12 cellular contexts compared by ENCODE assay signal in the genomic region with DNA sequence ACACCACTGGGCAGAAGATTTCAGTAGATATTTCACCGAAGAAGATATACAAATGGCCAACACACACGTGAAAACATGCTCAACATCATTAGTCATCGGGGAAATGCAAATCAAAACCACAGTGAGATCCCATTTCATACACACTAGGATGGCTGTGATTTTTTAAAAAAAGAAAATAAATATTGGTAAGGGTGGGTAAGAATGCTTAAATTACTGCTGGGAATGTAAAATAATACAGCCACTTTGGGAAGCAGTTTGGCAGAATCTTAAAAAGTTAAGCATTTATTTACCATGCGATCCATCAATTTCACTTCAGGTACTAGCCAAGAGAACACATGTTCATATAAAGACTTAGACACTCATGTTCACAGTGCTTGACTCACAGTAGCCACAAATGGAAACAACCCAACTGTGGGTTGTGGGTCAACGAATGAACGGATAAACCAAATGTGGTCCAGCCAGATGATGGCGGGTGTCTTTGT. TPM values are rescaled to one million over a fixed set of nuclear protein-coding genes. Genes with fewer than 3 reads are reported as not detected.
DNase-seq lines count a peak whose midpoint lies in the region; ATAC-seq and TF ChIP-seq lines count a peak whose summit lies in the region.
"Had no signal": no experiment of that assay in that cellular context is flagged by ENCODE, and none has a peak within 500 bp of the region (broad histone marks: within the 10 kb centered on the region; RNA-seq: fewer than 3 reads in every experiment).

No MANE protein-coding gene starts in this region.

- peak; percentile 62 to 81 for ATAC-seq in activated naive CD4-positive, alpha-beta T cell treated with anti-CD3 and anti-CD28 coated beads, Interleukin-2, amount 50 U/mL, for 72 hours
- peak; percentile 27 for ATAC-seq in HG03175 (IDR thresholded peaks at IDR 0.05; ENCODE audit: unreplicated experiment)
- peak; percentile 29 to 37 for ATAC-seq in stimulated activated naive B cell treated with anti-CD40 and anti-IgM and Interleukin-4, amounts not matched to agents 10 μg/mL and 1 μg/mL and 100 μg/mL, for 72 hours (replicated peaks)
- ATAC-seq: activated CD4-positive, CD25-positive, alpha-beta regulatory T cell treated with anti-CD3 and anti-CD28 coated beads, Interleukin-2, amount 50 U/mL, for 24 hours had no signal

- no peak overlapping the region for H3K4me3 ChIP-seq in astrocyte of the cerebellum (ENCODE audit: low read depth, low read length)
- H3K4me3 ChIP-seq: sigmoid colon, suprapubic skin had no signal

- H3K4me1 Mint-ChIP-seq in stimulated activated naive B cell treated with anti-CD40 and anti-IgM and Interleukin-4, amounts not matched to agents 10 μg/mL and 1 μg/mL and 100 μg/mL, for 72 hours = peaks cover 63 to 88% of the 10 kb centered on the region in 2 donors

- H3K27me3 Mint-ChIP-seq in stimulated activated naive B cell treated with anti-CD40 and anti-IgM and Interleukin-4, amounts not matched to agents 10 μg/mL and 1 μg/mL and 100 μg/mL, for 72 hours = no peaks in the 10 kb centered on the region

- H3K9me3 Mint-ChIP-seq in activated naive CD4-positive, alpha-beta T cell treated with anti-CD3 and anti-CD28 coated beads, Interleukin-2, amount 50 U/mL, for 72 hours = no peaks in the 10 kb centered on the region
- H3K9me3 Mint-ChIP-seq in stimulated activated naive B cell treated with anti-CD40 and anti-IgM and Interleukin-4, amounts not matched to agents 10 μg/mL and 1 μg/mL and 100 μg/mL, for 72 hours = peaks cover 0 to 2% of the 10 kb centered on the region in 2 donors

- no peaks in the 10 kb centered on the region for H3K36me3 Mint-ChIP-seq in activated naive CD4-positive, alpha-beta T cell treated with anti-CD3 and anti-CD28 coated beads, Interleukin-2, amount 50 U/mL, for 72 hours
- no peaks in the 10 kb centered on the region for H3K36me3 Mint-ChIP-seq in stimulated activated naive B cell treated with anti-CD40 and anti-IgM and Interleukin-4, amounts not matched to agents 10 μg/mL and 1 μg/mL and 100 μg/mL, for 72 hours

- no peak for TF ChIP-seq CTCF in astrocyte of the cerebellum (IDR thresholded peaks at IDR 0.05; ENCODE audit: low read depth, low read length, missing control alignments)

- H3K27ac Mint-ChIP-seq in activated naive CD4-positive, alpha-beta T cell treated with anti-CD3 and anti-CD28 coated beads, Interleukin-2, amount 50 U/mL, for 72 hours = peak overlapping the region in 1 of 2 donors; percentile 74
- H3K27ac Mint-ChIP-seq in stimulated activated naive B cell treated with anti-CD40 and anti-IgM and Interleukin-4, amounts not matched to agents 10 μg/mL and 1 μg/mL and 100 μg/mL, for 72 hours = peak overlapping the region; percentile 97

- in situ Hi-C loops in astrocyte of the cerebellum (cut with HindIII; ENCODE audit: low sequenced_read_pairs) = no loop called here

- no peak for DNase-seq in activated naive CD4-positive, alpha-beta T cell treated with anti-CD3 and anti-CD28 coated beads, Interleukin-2, amount 50 U/mL, for 72 hours (ENCODE audit: low spot score in 2 of 2)
- DNase-seq in activated naive CD4-positive, alpha-beta T cell treated with Interleukin-2 at 50 U/mL for 16 hours = no peak
- peak; percentile 91 for DNase-seq in astrocyte of the cerebellum (ENCODE audit: low read depth)
- DNase-seq in stimulated activated naive B cell treated with anti-CD40 and anti-IgM and Interleukin-4, amounts not matched to agents 10 μg/mL and 1 μg/mL and 100 μg/mL, for 72 hours = peak; percentile 44
- DNase-seq in activated CD4-positive, CD25-positive, alpha-beta regulatory T cell (lab: John Stamatoyannopoulos, UW) = no peak
- DNase-seq in NCI-H2081 treated with DMSO at 0.1 percent for 48 hours (lab: John Stamatoyannopoulos, UW) = no peak
- no peak for DNase-seq in effector CD4-positive, alpha-beta T cell
- DNase-seq: NCI-H526 treated with DMSO at 0.1 percent for 48 hours, sigmoid colon had no signal

- peak overlapping the region in 1 of 2 donors; percentile 82 for H3K4me3 Mint-ChIP-seq in stimulated activated naive B cell treated with anti-CD40 and anti-IgM and Interleukin-4, amounts not matched to agents 10 μg/mL and 1 μg/mL and 100 μg/mL, for 72 hours

RNA-seq across cellular contexts. Expression of gene C16orf74, which starts 6.5 kb away (rescaled TPM):
- total RNA-seq in activated naive CD4-positive, alpha-beta T cell treated with anti-CD3 and anti-CD28 coated beads, Interleukin-2, amount 50 U/mL, for 72 hours = 1 to 10 TPM in 1 of 2 donors, under 1 TPM in 1; 0.46 to 1.4 TPM

RNA-seq across cellular contexts. Expression of gene EMC8, which starts 42.0 kb away (rescaled TPM):
- total RNA-seq in activated naive CD4-positive, alpha-beta T cell treated with anti-CD3 and anti-CD28 coated beads, Interleukin-2, amount 50 U/mL, for 72 hours = 10 to 100 TPM; 31.0 to 38.6 TPM

RNA-seq across cellular contexts. Expression of gene COX4I1, which starts 42.1 kb away (rescaled TPM):
- 100 to 1,000 TPM; 397 to 558 TPM for total RNA-seq in activated naive CD4-positive, alpha-beta T cell treated with anti-CD3 and anti-CD28 coated beads, Interleukin-2, amount 50 U/mL, for 72 hours

Comparison
In these comparisons a context has a peak if more than half of its experiments do, and no peak if none do; other contexts are left out.
1. DNase-seq: peak in astrocyte of the cerebellum (single experiment) and stimulated activated naive B cell treated with anti-CD40 and anti-IgM and Interleukin-4, amounts not matched to agents 10 μg/mL and 1 μg/mL and 100 μg/mL, for 72 hours (single experiment); none in activated naive CD4-positive, alpha-beta T cell treated with anti-CD3 and anti-CD28 coated beads, Interleukin-2, amount 50 U/mL, for 72 hours (0 of 2), activated naive CD4-positive, alpha-beta T cell treated with Interleukin-2 at 50 U/mL for 16 hours (single experiment), activated CD4-positive, CD25-positive, alpha-beta regulatory T cell (0 of 4), NCI-H2081 treated with DMSO at 0.1 percent for 48 hours (single experiment) and effector CD4-positive, alpha-beta T cell (single experiment).
2. Peak in every context shown above with its lines, with median percentiles within 50 percentile points of each other: ATAC-seq.